Comparison of ENCODE assay signal across 14 cellular contexts in genomic region chr3:177606891-177607290, GRCh38.
DNase-seq lines count a peak whose midpoint lies in the region; ATAC-seq, FAIRE-seq and TF ChIP-seq lines count a peak whose summit lies in the region.
"Had no signal": no experiment of that assay in that cellular context is flagged by ENCODE, and none has a peak within 500 bp of the region (broad histone marks: within the 10 kb centered on the region; RNA-seq: fewer than 3 reads in every experiment).

No MANE protein-coding gene starts in this region.

- H2AFZ ChIP-seq in K562 (ENCODE audit: low read depth, low read length), result no peak overlapping the region

- H3K4me1 ChIP-seq in CD8-positive, alpha-beta T cell (ENCODE audit: insufficient read depth, low read length), result peaks cover 24% of the 10 kb centered on the region
- peaks cover 0 to 11% of the 10 kb centered on the region in 2 experiments; a peak in 3 of 5 replicates for H3K4me1 ChIP-seq in K562 (replicated peaks in 1 of 2; ENCODE audit: control insufficient read depth in 2 of 2, insufficient read depth in 2 of 2, low read length in 2 of 2)
- H3K4me1 ChIP-seq in mucosa of descending colon (ENCODE audit: low read depth), result peaks cover 12% of the 10 kb centered on the region

- POLR2A ChIA-PET in CD8-positive, alpha-beta T cell (lab: Charles Lee), result interaction anchor here (0.8 to 1.7 kb wide), 3 partner anchors 8 to 35 kb away, joined by 4 to 9 read pairs (median 5); no protein-coding TSS in a partner anchor
- POLR2A ChIA-PET in K562 (lab: Yijun Ruan, JAX), result interaction anchor here (0.8 to 2.5 kb wide), 4 partner anchors 8 to 411 kb away, joined by 3 to 11 read pairs (median 4); no protein-coding TSS in a partner anchor
- POLR2A ChIA-PET in HEK293T (lab: Yijun Ruan, JAX), result no interaction called here

- no peak for TF ChIP-seq RAD21 in K562 (CRISPR knock-in tag; conservative IDR thresholded peaks at IDR 0.05 in 1 of 2, IDR thresholded peaks at IDR 0.05 in 1 of 2)

- no peaks in the 10 kb centered on the region for H3K9me3 ChIP-seq in CD8-positive, alpha-beta T cell (ENCODE audit: low read length)
- H3K9me3 ChIP-seq in K562 (replicated peaks; ENCODE audit: control insufficient read depth, insufficient read depth, low read depth, low read length) (no peaks in the 10 kb centered on the region), mucosa of descending colon (no peaks in the 10 kb centered on the region)

- intact Hi-C loops in CD8-positive, alpha-beta T cell (cut with DNase I, micrococcal nuclease), result no loop called here
- intact Hi-C loops in K562 (cut with micrococcal nuclease), result no loop called here
- intact Hi-C loops in mucosa of descending colon (cut with DNase I, micrococcal nuclease), result no loop called here

- no TSS peak for BruUV-seq in K562 (replicated peaks; lab: Mats Ljungman, UMichigan)

- peaks cover 39% of the 10 kb centered on the region for H3K4me1 Mint-ChIP-seq in CD8-positive, alpha-beta T cell (ENCODE audit: low read depth)

- CTCF ChIA-PET in CD8-positive, alpha-beta T cell (lab: Charles Lee), result interaction anchor here (0.6 to 1.3 kb wide), 3 partner anchors 10 to 551 kb away, joined by 3 read pairs; no protein-coding TSS in a partner anchor
- CTCF ChIA-PET in K562 (lab: Yijun Ruan, JAX; ENCODE audit: low intra/inter-chr PET ratio), result no interaction called here
- CTCF ChIA-PET in HEK293T (lab: Yijun Ruan, JAX), result interaction anchor here (0.6 kb wide), 1 partner anchor 8 kb away, joined by 3 read pairs; no protein-coding TSS in a partner anchor

- H3K9me3 Mint-ChIP-seq in CD8-positive, alpha-beta T cell, result peaks cover 7% of the 10 kb centered on the region

- peak overlapping the region; percentile 10 for H3K27ac Mint-ChIP-seq in CD8-positive, alpha-beta T cell
- H3K27ac Mint-ChIP-seq: activated naive CD8-positive, alpha-beta T cell treated with anti-CD3 and anti-CD28 coated beads for 36 hours; CD4-positive, alpha-beta T cell had no signal

- DNase-seq in CD8-positive, alpha-beta T cell, result no peak
- DNase-seq in K562 (ENCODE audit: extremely low read depth in 1 of 4, low spot score in 3 of 4) (no peak), mucosa of descending colon (no peak), hypothalamus (lab: John Stamatoyannopoulos, UW) (no peak), HEK293T (ENCODE audit: extremely low spot score) (no peak)
- no peak for DNase-seq in stimulated activated CD4-positive, alpha-beta T cell treated with anti-CD3 and anti-CD28 coated beads, Interleukin-4, amount 100 ng/mL, for 1 hour
- DNase-seq: activated naive CD8-positive, alpha-beta T cell treated with anti-CD3 and anti-CD28 coated beads for 36 hours; CD4-positive, alpha-beta T cell; GDM1; NCI-H187 treated with DMSO at 0.1 percent for 48 hours had no signal

- FAIRE-seq in K562 (lab: Jason Lieb, UNC), result no peak
- FAIRE-seq: endometrium had no signal

- H3K9ac ChIP-seq in K562 (ENCODE audit: insufficient read depth in 1 of 2, low read depth in 2 of 2, low read length in 2 of 2), result no peak overlapping the region

- ATAC-seq in CD8-positive, alpha-beta T cell, result no peak
- ATAC-seq in K562, result no peak
- peak; percentile 15 for ATAC-seq in mucosa of descending colon

- no peaks in the 10 kb centered on the region for H3K79me2 ChIP-seq in K562 (ENCODE audit: control insufficient read depth, insufficient read depth, low read length)

- H3K4me3 ChIP-seq in CD8-positive, alpha-beta T cell (ENCODE audit: low read depth, low read length), result no peak overlapping the region
- H3K4me3 ChIP-seq in K562, result no peak overlapping the region
- H3K4me3 ChIP-seq in mucosa of descending colon, result no peak overlapping the region
- H3K4me3 ChIP-seq: right atrium auricular region had no signal

- in situ Hi-C loops in K562 (cut with MboI), result no loop called here

- H3K27ac ChIP-seq in 22Rv1 (peak overlapping the region; percentile 4; the same call in 1 of the 2 replicates), K562 (ENCODE audit: extremely low read depth, low read depth, low read length) (no peak overlapping the region)
- no peak overlapping the region for H3K27ac ChIP-seq in CD8-positive, alpha-beta T cell (ENCODE audit: low read depth, low read length)
- H3K27ac ChIP-seq: right atrium auricular region, VCaP had no signal

- no peak overlapping the region for H3K4me3 Mint-ChIP-seq in CD8-positive, alpha-beta T cell
- H3K4me3 Mint-ChIP-seq: activated naive CD8-positive, alpha-beta T cell treated with anti-CD3 and anti-CD28 coated beads for 36 hours; CD4-positive, alpha-beta T cell had no signal

- no peak for TF ChIP-seq POLR2A in K562 (conservative IDR thresholded peaks at IDR 0.05)

- H3K27me3 Mint-ChIP-seq in CD8-positive, alpha-beta T cell (ENCODE audit: low read depth), result no peaks in the 10 kb centered on the region
- H3K27me3 Mint-ChIP-seq: activated naive CD8-positive, alpha-beta T cell treated with anti-CD3 and anti-CD28 coated beads for 36 hours; CD4-positive, alpha-beta T cell had no signal

- no peaks in the 10 kb centered on the region for H3K27me3 ChIP-seq in CD8-positive, alpha-beta T cell (ENCODE audit: insufficient read depth, low read length)
- no peaks in the 10 kb centered on the region for H3K27me3 ChIP-seq in K562 (ENCODE audit: control insufficient read depth in 2 of 2, insufficient read depth in 2 of 2, low read length in 2 of 2)
- H3K27me3 ChIP-seq: right atrium auricular region had no signal

- no peak for TF ChIP-seq EP300 in K562 (IDR thresholded peaks at IDR 0.05; ENCODE audit: low read length)

- H4K20me1 ChIP-seq in K562 (replicated peaks; ENCODE audit: control insufficient read depth, insufficient read depth, low read length), result no peaks in the 10 kb centered on the region

- 10% methylated on average over 4 of the region's 4 CpGs for WGBS in K562 (ENCODE audit: insufficient coverage, low coverage, missing lambda C conversion rate)

- H3K36me3 Mint-ChIP-seq in CD8-positive, alpha-beta T cell, result no peaks in the 10 kb centered on the region

- TF ChIP-seq CTCF in 22Rv1 (IDR thresholded peaks at IDR 0.05) (no peak), K562 (IDR thresholded peaks at IDR 0.05 in 2 of 3, conservative IDR thresholded peaks at IDR 0.05 in 1 of 3; ENCODE audit: insufficient read depth in 2 of 3, low read depth in 1 of 3, low read length in 3 of 3) (no peak), mucosa of descending colon (IDR thresholded peaks at IDR 0.05) (no peak)
- no peak for TF ChIP-seq CTCF in CD8-positive, alpha-beta T cell (IDR thresholded peaks at IDR 0.05)

- H3K36me3 ChIP-seq in CD8-positive, alpha-beta T cell (ENCODE audit: insufficient read depth, low read length), result no peaks in the 10 kb centered on the region
- H3K36me3 ChIP-seq in K562 (ENCODE audit: control insufficient read depth, insufficient read depth, low read length) (no peaks in the 10 kb centered on the region), mucosa of descending colon (ENCODE audit: low read depth) (no peaks in the 10 kb centered on the region)
- H3K36me3 ChIP-seq: right atrium auricular region had no signal

- H3K4me2 ChIP-seq in K562 (ENCODE audit: insufficient read depth, low read length), result no peak overlapping the region

- no peaks in the 10 kb centered on the region for H3K9me1 ChIP-seq in K562 (ENCODE audit: control insufficient read depth, insufficient read depth, low read length)

TF ChIP-seq in K562, 482 proteins besides CTCF, POLR2A, EP300 and RAD21 (continues in another document):
- TF ChIP-seq PHTF2 (CRISPR knock-in tag; IDR thresholded peaks at IDR 0.05) (no peak), ZEB2 (IDR thresholded peaks at IDR 0.05) (peak; percentile 31; the same call in 1 of the 2 replicates)

TF ChIP-seq in HEK293T, 16 proteins besides CTCF, POLR2A, EP300 and RAD21:
- no peak for TF ChIP-seq ARNT (IDR thresholded peaks at IDR 0.05)
